Comparison of ENCODE assay signal across 20 cellular contexts in genomic region chr4:65737672-65738071, GRCh38.
"Had no signal": no experiment of that assay in that cellular context is flagged by ENCODE, and none has a peak within 500 bp of the region (broad histone marks: within the 10 kb centered on the region; RNA-seq: fewer than 3 reads in every experiment).

No MANE protein-coding gene starts in this region.

- H3K4me1 ChIP-seq: pancreas, suprapubic skin, thyroid gland, uterus had no signal

- H3K4me3 ChIP-seq: dorsolateral prefrontal cortex, hepatocyte, pancreas, suprapubic skin, thyroid gland, uterus had no signal

- H3K9me3 ChIP-seq: pancreas, suprapubic skin, thyroid gland, uterus had no signal

- H3K27ac ChIP-seq: dorsolateral prefrontal cortex, hepatocyte, pancreas, suprapubic skin, thyroid gland, uterus had no signal

- H3K36me3 ChIP-seq: pancreas, suprapubic skin, thyroid gland had no signal

- ATAC-seq: esophagus mucosa; left colon; pancreas; right cardiac atrium; stimulated activated effector memory CD8-positive, alpha-beta T cell treated with anti-CD3 and anti-CD28 coated beads, Interleukin-12 subunit alpha, Interleukin-12 subunit beta, amount 100 ng/mL, for 72 hours; stimulated activated naive CD8-positive, alpha-beta T cell treated with anti-CD3 and anti-CD28 coated beads, Interleukin-15, Interleukin-2, amounts not matched to agents 100 U/mL and 50 U/mL, for 24 hours had no signal

- H3K27me3 ChIP-seq: dorsolateral prefrontal cortex, hepatocyte, pancreas, suprapubic skin, thyroid gland, uterus had no signal

- DNase-seq: cortex of kidney; dorsolateral prefrontal cortex; effector memory CD4-positive, alpha-beta T cell; foreskin fibroblast; head of caudate nucleus; left colon; mesendoderm; naive B cell; occipital lobe; pancreas; right cardiac atrium; stimulated activated CD4-positive, alpha-beta T cell treated with anti-CD3 and anti-CD28 coated beads, Interleukin-4, amount 100 ng/mL, for 1 hour; stimulated activated CD8-positive, alpha-beta memory T cell treated with anti-CD3 and anti-CD28 coated beads, Interleukin-4, amount 100 ng/mL, for 48 hours; stimulated activated naive CD8-positive, alpha-beta T cell treated with anti-CD3 and anti-CD28 coated beads, Interleukin-15, Interleukin-2, amounts not matched to agents 100 U/mL and 50 U/mL, for 24 hours; thyroid gland; uterus had no signal
